13 cellular contexts compared by ENCODE assay signal in genomic region chr7:139860090-139860773, GRCh38. TPM values are rescaled to one million over a fixed set of nuclear protein-coding genes. Genes with fewer than 3 reads are reported as not detected.
A peak's percentile ranks its signal among the peaks of the same experiment; 100 is the strongest.
DNase-seq lines count a peak whose midpoint lies in the region; ATAC-seq, FAIRE-seq and TF ChIP-seq lines count a peak whose summit lies in the region.
"Had no signal": no experiment of that assay in that cellular context is flagged by ENCODE, and none has a peak within 500 bp of the region (broad histone marks: within the 10 kb centered on the region; RNA-seq: fewer than 3 reads in every experiment).

No MANE protein-coding gene starts in this region.

- TF ChIP-seq CTCF in adrenal gland (IDR thresholded peaks at IDR 0.05): no peak
- no peak for TF ChIP-seq CTCF in WTC11 (IDR thresholded peaks at IDR 0.05)

- intact Hi-C loops in adrenal gland (cut with DNase I): no loop called here

- peaks cover 3% of the 10 kb centered on the region for H3K9me3 Mint-ChIP-seq in activated CD8-positive, alpha-beta memory T cell treated with anti-CD3 and anti-CD28 coated beads, Interleukin-2, amount 10 ng/mL, durations not matched to agents 7 days and 5 days (ENCODE audit: low read depth)
- peaks cover 18% of the 10 kb centered on the region for H3K9me3 Mint-ChIP-seq in WTC11

- H3K27ac Mint-ChIP-seq in activated CD8-positive, alpha-beta memory T cell treated with anti-CD3 and anti-CD28 coated beads, Interleukin-2, amount 10 ng/mL, durations not matched to agents 7 days and 5 days: no peak overlapping the region
- no peak overlapping the region for H3K27ac Mint-ChIP-seq in WTC11

- no peaks in the 10 kb centered on the region for H3K36me3 ChIP-seq in adrenal gland (replicated peaks in 1 of 2)
- no peaks in the 10 kb centered on the region for H3K36me3 ChIP-seq in small intestine (ENCODE audit: control insufficient read depth in 2 of 2, insufficient read depth in 2 of 2, low read length in 2 of 2)

- H3K4me1 ChIP-seq in adrenal gland (replicated peaks in 1 of 2) (no peaks in the 10 kb centered on the region), small intestine (ENCODE audit: control insufficient read depth in 2 of 2, insufficient read depth in 1 of 2, low read depth in 1 of 2, low read length in 1 of 2) (no peaks in the 10 kb centered on the region)

- CTCF ChIA-PET in activated CD8-positive, alpha-beta memory T cell treated with anti-CD3 and anti-CD28 coated beads, Interleukin-2, amount 10 ng/mL, durations not matched to agents 7 days and 5 days (lab: Charles Lee): no interaction called here
- CTCF ChIA-PET in WTC11 (lab: Charles Lee): interaction anchor here (0.7 kb wide), 1 partner anchor 186 kb away, joined by 3 read pairs; no protein-coding TSS in a partner anchor

- H3K9me3 ChIP-seq in adrenal gland (replicated peaks in 1 of 3): peaks cover 0 to 4% (median 0%) of the 10 kb centered on the region in 3 donors
- no peaks in the 10 kb centered on the region for H3K9me3 ChIP-seq in small intestine (ENCODE audit: control insufficient read depth, low read depth)

- H3K36me3 Mint-ChIP-seq in activated CD8-positive, alpha-beta memory T cell treated with anti-CD3 and anti-CD28 coated beads, Interleukin-2, amount 10 ng/mL, durations not matched to agents 7 days and 5 days: no peaks in the 10 kb centered on the region
- H3K36me3 Mint-ChIP-seq in WTC11: peaks cover 13% of the 10 kb centered on the region

- H3K4me3 ChIP-seq in adrenal gland (no peak overlapping the region), small intestine (ENCODE audit: low read depth in 1 of 2, low read length in 2 of 2) (no peak overlapping the region)

- no peak for TF ChIP-seq POLR2A in adrenal gland (IDR thresholded peaks at IDR 0.05)

- DNase-seq in activated CD8-positive, alpha-beta memory T cell treated with anti-CD3 and anti-CD28 coated beads, Interleukin-2, amount 10 ng/mL, durations not matched to agents 7 days and 5 days: peak; percentile 25
- no peak for DNase-seq in activated CD8-positive, alpha-beta memory T cell treated with anti-CD3 and anti-CD28 coated beads for 24 hours
- peak in 6 of 7 donors; percentile 29 to 68 (median 55) for DNase-seq in adrenal gland
- DNase-seq in medulla oblongata (ENCODE audit: extremely low spot score): peak; percentile 70
- DNase-seq in stimulated activated CD4-positive, alpha-beta T cell treated with anti-CD3 and anti-CD28 coated beads, Interleukin-2, amount 100 ng/mL, for 24 hours: no peak
- no peak for DNase-seq in DMS79 treated with DMSO at 0.1 percent for 48 hours (lab: John Stamatoyannopoulos, UW)
- no peak for DNase-seq in WTC11 (ENCODE audit: low spot score)
- DNase-seq in small intestine: no peak
- DNase-seq: NCI-H524 treated with DMSO at 0.1 percent for 48 hours; stimulated activated CD4-positive, alpha-beta T cell treated with anti-CD3 and anti-CD28 coated beads, Interleukin-4, amount 100 ng/mL, for 24 hours; SW 1271 had no signal

- H3K4me3 Mint-ChIP-seq in activated CD8-positive, alpha-beta memory T cell treated with anti-CD3 and anti-CD28 coated beads, Interleukin-2, amount 10 ng/mL, durations not matched to agents 7 days and 5 days: no peak overlapping the region
- H3K4me3 Mint-ChIP-seq in WTC11: no peak overlapping the region

- H3K27me3 ChIP-seq in adrenal gland (no peaks in the 10 kb centered on the region), small intestine (ENCODE audit: control insufficient read depth in 2 of 2, insufficient read depth in 2 of 2, low read length in 2 of 2) (no peaks in the 10 kb centered on the region)

- H3K27ac ChIP-seq in adrenal gland (peak overlapping the region in 1 of 5 donors; percentile 60), small intestine (ENCODE audit: low read depth in 1 of 2, low read length in 1 of 2) (peak overlapping the region in 1 of 2 donors; percentile 50)
- H3K27ac ChIP-seq: 22Rv1 had no signal

- H3K27me3 Mint-ChIP-seq in activated CD8-positive, alpha-beta memory T cell treated with anti-CD3 and anti-CD28 coated beads, Interleukin-2, amount 10 ng/mL, durations not matched to agents 7 days and 5 days: peaks cover 29% of the 10 kb centered on the region
- peaks cover 5% of the 10 kb centered on the region for H3K27me3 Mint-ChIP-seq in WTC11 (ENCODE audit: low read depth)

- WGBS in adrenal gland, 4 donors: 46 to 67% (median 54%) methylated on average over 4 of the region's 4 CpGs
- 64 to 87% (median 80%) methylated on average over 4 of the region's 4 CpGs for WGBS in small intestine, 3 donors

- ATAC-seq in activated CD8-positive, alpha-beta memory T cell treated with anti-CD3 and anti-CD28 coated beads, Interleukin-2, amount 10 ng/mL, durations not matched to agents 7 days and 5 days: no peak
- no peak for ATAC-seq in WTC11

- POLR2A ChIA-PET in WTC11 (lab: Charles Lee): no interaction called here

- H3K4me1 Mint-ChIP-seq in activated CD8-positive, alpha-beta memory T cell treated with anti-CD3 and anti-CD28 coated beads, Interleukin-2, amount 10 ng/mL, durations not matched to agents 7 days and 5 days: peaks cover 10% of the 10 kb centered on the region
- peaks cover 7% of the 10 kb centered on the region for H3K4me1 Mint-ChIP-seq in WTC11

- no peak for FAIRE-seq in small intestine (lab: Jason Lieb, UNC)
- FAIRE-seq: endothelial cell of umbilical vein had no signal

TF ChIP-seq in WTC11, 78 proteins besides CTCF, POLR2A, EP300 and RAD21:
- no peak for TF ChIP-seq ESRRA (CRISPR knock-in tag; IDR thresholded peaks at IDR 0.05; ENCODE audit: borderline replicate concordance)

RNA-seq across cellular contexts. Expression of gene TBXAS1, which starts 31.2 kb away (rescaled TPM):
- total RNA-seq in activated CD8-positive, alpha-beta memory T cell treated with anti-CD3 and anti-CD28 coated beads, Interleukin-2, amount 10 ng/mL, durations not matched to agents 7 days and 5 days: 1 to 10 TPM; 1.7 to 3.9 TPM
- total RNA-seq in adrenal gland (10 to 100 TPM; 15.3 to 87.0 (median 32.3) TPM), WTC11 (2021) (0.82 to 2.6 TPM (median 2.3 TPM) in 3 replicates)
- polyA plus RNA-seq in adrenal gland (10 to 100 TPM in 2 of 3 donors, 1 to 10 TPM in 1; 9.0 to 12.8 (median 10.5) TPM), small intestine (1 to 10 TPM; 1.1 to 7.8 (median 6.2) TPM)

Comparison
In these comparisons a context has a peak if more than half of its experiments do, and no peak if none do; other contexts are left out.
1. DNase-seq: peak in activated CD8-positive, alpha-beta memory T cell treated with anti-CD3 and anti-CD28 coated beads, Interleukin-2, amount 10 ng/mL, durations not matched to agents 7 days and 5 days (single experiment), adrenal gland (6 of 7) and medulla oblongata (single experiment); none in activated CD8-positive, alpha-beta memory T cell treated with anti-CD3 and anti-CD28 coated beads for 24 hours (single experiment), stimulated activated CD4-positive, alpha-beta T cell treated with anti-CD3 and anti-CD28 coated beads, Interleukin-2, amount 100 ng/mL, for 24 hours (0 of 2), DMS79 treated with DMSO at 0.1 percent for 48 hours (single experiment), WTC11 (single experiment) and small intestine (single experiment).